Comparison of ENCODE assay signal across 21 cellular contexts in genomic region chr2:200584639-200585038, GRCh38. TPM values are rescaled to one million over a fixed set of nuclear protein-coding genes. Genes with fewer than 3 reads are reported as not detected.
A peak's percentile ranks its signal among the peaks of the same experiment; 100 is the strongest.
DNase-seq lines count a peak whose midpoint lies in the region; ATAC-seq, FAIRE-seq and TF ChIP-seq lines count a peak whose summit lies in the region.
"Had no signal": no experiment of that assay in that cellular context is flagged by ENCODE, and none has a peak within 500 bp of the region (broad histone marks: within the 10 kb centered on the region; RNA-seq: fewer than 3 reads in every experiment).

No MANE protein-coding gene starts in this region.

- H4K20me1 ChIP-seq in HepG2 (ENCODE audit: insufficient read depth, low read length) (no peaks in the 10 kb centered on the region), H9 (ENCODE audit: control insufficient read depth, insufficient read depth, insufficient read length) (no peaks in the 10 kb centered on the region)

- ATAC-seq in HepG2 (no peak), right lobe of liver (no peak), GM18511 (IDR thresholded peaks at IDR 0.05; ENCODE audit: unreplicated experiment) (no peak)
- ATAC-seq in activated T-helper 17 cell treated with anti-CD3 and anti-CD28 coated beads, Interleukin-2, amount 50 U/mL, for 72 hours (replicated peaks): no peak

- no peak overlapping the region for H4K91ac ChIP-seq in H9 (ENCODE audit: insufficient read length, low read depth, low read length)

- no peak overlapping the region for H2AK5ac ChIP-seq in H9 (ENCODE audit: insufficient read length, low read length)

- H3K23ac ChIP-seq in H9 (ENCODE audit: insufficient read length, low read depth, low read length): no peak overlapping the region

- no peak overlapping the region for H3K18ac ChIP-seq in H9 (ENCODE audit: insufficient read length, low read depth, low read length)

- TF ChIP-seq CTCF in HepG2 (CRISPR knock-in tag; IDR thresholded peaks at IDR 0.05) (no peak), right lobe of liver (IDR thresholded peaks at IDR 0.05) (no peak), type B pancreatic cell (conservative IDR thresholded peaks at IDR 0.05) (no peak), H9 (conservative IDR thresholded peaks at IDR 0.05) (no peak)

- H3K9me3 Mint-ChIP-seq in IgD-negative memory B cell (peaks cover 0 to 3% (median 0%) of the 10 kb centered on the region in 3 donors), type B pancreatic cell (no peaks in the 10 kb centered on the region), H9 (no peaks in the 10 kb centered on the region)
- no peaks in the 10 kb centered on the region for H3K9me3 Mint-ChIP-seq in activated T-helper 17 cell treated with anti-CD3 and anti-CD28 coated beads, Interleukin-2, amount 50 U/mL, for 72 hours

- H2BK15ac ChIP-seq in H9 (ENCODE audit: low read depth, low read length): no peak overlapping the region

- H2AFZ ChIP-seq in HepG2 (ENCODE audit: low read length): no peak overlapping the region
- H2AFZ ChIP-seq in H9 (ENCODE audit: low read length): no peak overlapping the region

- no peaks in the 10 kb centered on the region for H3K79me1 ChIP-seq in H9 (ENCODE audit: insufficient read depth, low read depth, low read length, poor library complexity, severe bottlenecking)

- no peak for TF ChIP-seq POLR2A in HepG2 (IDR thresholded peaks at IDR 0.05; ENCODE audit: insufficient read depth in 1 of 2, low read depth in 2 of 2, low read length in 2 of 2)
- no peak for TF ChIP-seq POLR2A in right lobe of liver (IDR thresholded peaks at IDR 0.05)

- H3K4me1 Mint-ChIP-seq in IgD-negative memory B cell (peaks cover 10 to 13% (median 11%) of the 10 kb centered on the region in 3 donors), type B pancreatic cell (ENCODE audit: unreplicated experiment) (peaks cover 8% of the 10 kb centered on the region), H9 (peaks cover 3 to 12% of the 10 kb centered on the region in 2 experiments)
- no peaks in the 10 kb centered on the region for H3K4me1 Mint-ChIP-seq in activated T-helper 17 cell treated with anti-CD3 and anti-CD28 coated beads, Interleukin-2, amount 50 U/mL, for 72 hours

- H3K27ac Mint-ChIP-seq in IgD-negative memory B cell (no peak overlapping the region), type B pancreatic cell (no peak overlapping the region), H9 (no peak overlapping the region)
- H3K27ac Mint-ChIP-seq in activated T-helper 17 cell treated with anti-CD3 and anti-CD28 coated beads, Interleukin-2, amount 50 U/mL, for 72 hours: no peak overlapping the region

- in situ Hi-C loops in HepG2 (cut with HindIII; ENCODE audit: extremely low pct_ligation_motif_present, low pct_unique_long_range_greater_than_20kb): loop anchor here (5.0 kb wide), 1 partner anchor 73 kb away; no protein-coding TSS in a partner anchor

- CTCF ChIA-PET in HepG2 (lab: Yijun Ruan, JAX; ENCODE audit: low intra/inter-chr PET ratio, low total read pairs): interaction anchor here (2.1 kb wide), 1 partner anchor 118 kb away, joined by 7 read pairs; no protein-coding TSS in a partner anchor

- H4K8ac ChIP-seq in H9 (replicated peaks; ENCODE audit: insufficient read length, low read depth, low read length): no peak overlapping the region

- no peak overlapping the region for H2BK12ac ChIP-seq in H9 (ENCODE audit: insufficient read length, low read depth, low read length)

- H3K23me2 ChIP-seq in H9 (ENCODE audit: insufficient read length, low read depth, low read length, poor library complexity, severe bottlenecking): peaks cover 11% of the 10 kb centered on the region

- no peak for TF ChIP-seq RAD21 in HepG2 (CRISPR knock-in tag; IDR thresholded peaks at IDR 0.05)

- 87% methylated on average over 3 of the region's 3 CpGs for whole genome bisulfite sequencing in HepG2 (ENCODE audit: low lambda C conversion rate)
- 84% methylated on average over 3 of the region's 3 CpGs for WGBS in right lobe of liver (ENCODE audit: insufficient coverage, low coverage, low lambda C conversion rate, missing lambda C conversion rate)
- WGBS in H9 (ENCODE audit: extremely low coverage, insufficient read length, low lambda C conversion rate): no CpG with 5 or more reads among the region's 3 CpGs

- no peaks in the 10 kb centered on the region; a peak in 1 of 5 replicates for H3K27me3 ChIP-seq in HepG2 (ENCODE audit: control insufficient read depth in 1 of 2, insufficient read depth in 2 of 2, low read length in 2 of 2)
- no peaks in the 10 kb centered on the region for H3K27me3 ChIP-seq in right lobe of liver
- no peaks in the 10 kb centered on the region; the same call in 1 of the 2 replicates for H3K27me3 ChIP-seq in H9 (ENCODE audit: insufficient read depth, low read length)

- H3K9me3 ChIP-seq in HepG2 (ENCODE audit: low read length) (no peaks in the 10 kb centered on the region), right lobe of liver (no peaks in the 10 kb centered on the region), H9 (ENCODE audit: control insufficient read depth, low read depth, low read length) (no peaks in the 10 kb centered on the region)
- H3K9me3 ChIP-seq: SK-N-SH had no signal

- BruUV-seq in HepG2 (replicated peaks; lab: Mats Ljungman, UMichigan): TSS peak; percentile 42

- POLR2A ChIA-PET in HepG2 (lab: Yijun Ruan, JAX): interaction anchor here (1.2 to 2.7 kb wide), 4 partner anchors 11 to 119 kb away, joined by 3 to 13 read pairs (median 10); no protein-coding TSS in a partner anchor

- no peak overlapping the region for H3K9ac ChIP-seq in HepG2 (ENCODE audit: insufficient read depth, low read depth, low read length)
- H3K9ac ChIP-seq in H9 (ENCODE audit: extremely low read depth, insufficient read length, low read length): no peak overlapping the region
- H3K9ac ChIP-seq: KMS-11, SK-N-SH had no signal

- DNase-seq in HepG2 (ENCODE audit: low spot score) (no peak), right lobe of liver (no peak), type B pancreatic cell (ENCODE audit: extremely low spot score, unreplicated experiment) (no peak), frontal cortex (ENCODE audit: low spot score in 2 of 2) (no peak), H9 (no peak)
- DNase-seq: C1 segment of cervical spinal cord, DMS 273 treated with DMSO at 0.1 percent for 48 hours, GDM1, NCI-H1417 treated with DMSO at 0.1 percent for 48 hours, NCI-H187 treated with DMSO at 0.1 percent for 48 hours, NCI-H2227 treated with DMSO at 0.1 percent for 48 hours, NCI-H510A treated with DMSO at 0.1 percent for 48 hours, NCI-H774, RPMI8226, SHP77 treated with DMSO at 0.1 percent for 48 hours, SK-N-SH had no signal

- H3K4me3 ChIP-seq in HepG2 (replicated peaks in 1 of 3; ENCODE audit: insufficient read depth in 1 of 3, low read depth in 2 of 3, low read length in 3 of 3): no peak overlapping the region
- H3K4me3 ChIP-seq in right lobe of liver: no peak overlapping the region

- H3K4me2 ChIP-seq in HepG2 (ENCODE audit: low read depth, low read length): no peak overlapping the region
- H3K4me2 ChIP-seq in H9 (ENCODE audit: insufficient read depth, insufficient read length, low read length): no peak overlapping the region
- H3K4me2 ChIP-seq: KMS-11, SK-N-SH had no signal

- H3K56ac ChIP-seq in H9 (ENCODE audit: insufficient read length, low read depth, low read length): no peak overlapping the region

- H3K4me1 ChIP-seq in HepG2 (ENCODE audit: insufficient read depth, low read length): peaks cover 37% of the 10 kb centered on the region
- peaks cover 0 to 37% (median 5%) of the 10 kb centered on the region in 4 donors for H3K4me1 ChIP-seq in right lobe of liver
- H3K4me1 ChIP-seq in H9 (ENCODE audit: insufficient read depth, low read length): no peaks in the 10 kb centered on the region

- FAIRE-seq in HepG2 (lab: Jason Lieb, UNC) (no peak), frontal cortex (lab: Jason Lieb, UNC) (no peak)
- FAIRE-seq: GM12891 had no signal

- no peak overlapping the region for H3K4ac ChIP-seq in H9 (ENCODE audit: low read depth, low read length)

- no peak overlapping the region for H3T11ph ChIP-seq in H9 (ENCODE audit: low read length)

- no peak overlapping the region for H2BK120ac ChIP-seq in H9 (ENCODE audit: low read depth, low read length, poor library complexity, severe bottlenecking)

- H2BK5ac ChIP-seq in H9 (ENCODE audit: insufficient read length, low read length): no peak overlapping the region

- TF ChIP-seq EP300 in HepG2 (IDR thresholded peaks at IDR 0.05; ENCODE audit: low read depth in 2 of 2, low read length in 2 of 2): no peak
- no peak for TF ChIP-seq EP300 in HepG2 (CRISPR knock-in tag; IDR thresholded peaks at IDR 0.05; ENCODE audit: borderline replicate concordance)

- H3K36me3 Mint-ChIP-seq in IgD-negative memory B cell: peaks cover 5% of the 10 kb centered on the region
- no peaks in the 10 kb centered on the region for H3K36me3 Mint-ChIP-seq in activated T-helper 17 cell treated with anti-CD3 and anti-CD28 coated beads, Interleukin-2, amount 50 U/mL, for 72 hours (ENCODE audit: low read depth)
- no peaks in the 10 kb centered on the region for H3K36me3 Mint-ChIP-seq in type B pancreatic cell
- H3K36me3 Mint-ChIP-seq in H9 (ENCODE audit: insufficient read depth in 1 of 3, low read depth in 3 of 3): peaks cover 0 to 2% (median 0%) of the 10 kb centered on the region in 3 experiments; a peak in 1 of 7 replicates

- no peak overlapping the region for H3K27ac ChIP-seq in HepG2 (ENCODE audit: extremely low read length, insufficient read depth, low read length)
- H3K27ac ChIP-seq in right lobe of liver: no peak overlapping the region
- no peak overlapping the region for H3K27ac ChIP-seq in H9 (ENCODE audit: insufficient read length, low read depth, low read length)
- H3K27ac ChIP-seq: KMS-11 had no signal

- H2BK20ac ChIP-seq in H9 (ENCODE audit: low read depth, low read length, poor library complexity, severe bottlenecking): no peak overlapping the region

- H4K5ac ChIP-seq in H9 (ENCODE audit: insufficient read length, low read depth, low read length): no peak overlapping the region

- peaks cover 21% of the 10 kb centered on the region for H3K27me3 Mint-ChIP-seq in IgD-negative memory B cell
- H3K27me3 Mint-ChIP-seq in activated T-helper 17 cell treated with anti-CD3 and anti-CD28 coated beads, Interleukin-2, amount 50 U/mL, for 72 hours: peaks cover 3% of the 10 kb centered on the region
- H3K27me3 Mint-ChIP-seq in type B pancreatic cell: peaks cover 32% of the 10 kb centered on the region
- H3K27me3 Mint-ChIP-seq in H9 (ENCODE audit: low read depth): peaks cover 22% of the 10 kb centered on the region

- H3K14ac ChIP-seq in H9 (ENCODE audit: insufficient read depth, low read length): no peak overlapping the region

- intact Hi-C loops in HepG2 (cut with micrococcal nuclease; ENCODE audit: unreplicated experiment): loop anchor here (5.0 kb wide), 1 partner anchor 43 kb away; no protein-coding TSS in a partner anchor
- intact Hi-C loops in right lobe of liver (cut with DNase I): no loop called here

- H3K79me2 ChIP-seq in HepG2 (ENCODE audit: insufficient read depth, low read length) (no peaks in the 10 kb centered on the region), H9 (ENCODE audit: insufficient read depth, low read length) (no peaks in the 10 kb centered on the region)

- H3K36me3 ChIP-seq in HepG2 (replicated peaks in 1 of 2; ENCODE audit: control insufficient read depth in 1 of 2, insufficient read depth in 2 of 2, low read length in 2 of 2) (peaks cover 0 to 1% of the 10 kb centered on the region in 2 experiments; a peak in 1 of 5 replicates), right lobe of liver (peaks cover 0 to 5% (median 0%) of the 10 kb centered on the region in 4 donors)

- peak overlapping the region in 3 of 4 donors; percentile 9 to 72 (median 27) for H3K4me3 Mint-ChIP-seq in IgD-negative memory B cell
- peak overlapping the region; percentile 25 for H3K4me3 Mint-ChIP-seq in activated T-helper 17 cell treated with anti-CD3 and anti-CD28 coated beads, Interleukin-2, amount 50 U/mL, for 72 hours
- peak overlapping the region; percentile 22 for H3K4me3 Mint-ChIP-seq in type B pancreatic cell
- peak overlapping the region in 1 of 2 experiments; percentile 4; a peak in 2 of 5 replicates for H3K4me3 Mint-ChIP-seq in H9

RNA-seq across cellular contexts. Expression of gene AOX1, which starts 1.2 kb away (rescaled TPM):
- total RNA-seq in HepG2 (2016; rRNA removed; fragmentation: Illumina TruSeq; extraction: Trizol) (18.0 and 27.5 TPM in 2 replicates), right lobe of liver (1,000 to 10,000 TPM in 3 of 6 experiments, 100 to 1,000 TPM in 3; 524 to 1,747 (median 931) TPM), type B pancreatic cell (ENCODE audit: low replicate concordance) (6.4 and 10.3 TPM in 2 replicates), frontal cortex (0.82 TPM), H9 (2021) (3.5 and 4.8 TPM in 2 replicates)
- total RNA-seq in HepG2 (2016; cell fraction: cytosol; rRNA removed; fragmentation: Illumina TruSeq; extraction: Trizol; ENCODE audit: low read depth): 2.9 and 3.1 TPM in 2 replicates
- total RNA-seq in HepG2 (2016; cell fraction: insoluble cytoplasmic fraction; rRNA removed; fragmentation: Illumina TruSeq; extraction: Trizol): 16.9 and 27.1 TPM in 2 replicates
- total RNA-seq in HepG2 (2016; cell fraction: membrane; rRNA removed; fragmentation: Illumina TruSeq; extraction: Trizol): 5.6 and 7.9 TPM in 2 replicates
- 11.2 and 11.3 TPM in 2 replicates for total RNA-seq in HepG2 (2016; cell fraction: nucleus; rRNA removed; fragmentation: Illumina TruSeq; extraction: Trizol)
- polyA plus RNA-seq in HepG2 (2011; rRNA removed) (9.2 and 18.9 TPM in 2 replicates), IgD-negative memory B cell (not detected)
- 9.0 and 14.2 TPM in 2 replicates for polyA plus RNA-seq in HepG2 (2011; cell fraction: cytosol; rRNA removed)
- polyA plus RNA-seq in HepG2 (2011; cell fraction: nucleus; rRNA removed): 6.6 and 14.0 TPM in 2 replicates
- 12.6 and 15.2 TPM in 2 replicates for polyA plus RNA-seq in HepG2 (2012)
- 0.95 and 1.1 TPM in 2 replicates for polyA plus RNA-seq in HepG2 (2016; cell fraction: cytosol; fragmentation: Illumina TruSeq; extraction: Trizol; ENCODE audit: low read depth)
- polyA plus RNA-seq in HepG2 (2016; cell fraction: insoluble cytoplasmic fraction; fragmentation: Illumina TruSeq; extraction: Trizol; ENCODE audit: low read depth): 21.2 and 21.7 TPM in 2 replicates
- 2.7 and 3.3 TPM in 2 replicates for polyA plus RNA-seq in HepG2 (2016; cell fraction: membrane; fragmentation: Illumina TruSeq; extraction: Trizol; ENCODE audit: low read depth)
- 8.2 and 9.7 TPM in 2 replicates for polyA plus RNA-seq in HepG2 (2016; cell fraction: nucleus; fragmentation: Illumina TruSeq; extraction: Trizol; ENCODE audit: insufficient read depth, low read depth)
- 9.0 and 94.3 TPM in 2 replicates for polyA minus RNA-seq in HepG2 (2011; rRNA and poly(A)+ RNA removed; ENCODE audit: low replicate concordance)
- polyA minus RNA-seq in HepG2 (2011; cell fraction: cytosol; rRNA and poly(A)+ RNA removed): 16.3 and 44.6 TPM in 2 replicates
- 6.7 and 17.2 TPM in 2 replicates for polyA minus RNA-seq in HepG2 (2011; cell fraction: nucleus; rRNA and poly(A)+ RNA removed)
- total RNA-seq in activated T-helper 17 cell treated with anti-CD3 and anti-CD28 coated beads, Interleukin-2, amount 50 U/mL, for 72 hours: under 1 TPM; 0.04 to 0.95 TPM

RNA-seq across cellular contexts. Expression of gene SGO2, which starts 58.6 kb away (rescaled TPM):
- 16.2 and 32.2 TPM in 2 replicates for total RNA-seq in HepG2 (2016; rRNA removed; fragmentation: Illumina TruSeq; extraction: Trizol)
- 1.1 and 1.4 TPM in 2 replicates for total RNA-seq in HepG2 (2016; cell fraction: cytosol; rRNA removed; fragmentation: Illumina TruSeq; extraction: Trizol; ENCODE audit: low read depth)
- total RNA-seq in HepG2 (2016; cell fraction: insoluble cytoplasmic fraction; rRNA removed; fragmentation: Illumina TruSeq; extraction: Trizol): 16.1 and 31.3 TPM in 2 replicates
- total RNA-seq in HepG2 (2016; cell fraction: membrane; rRNA removed; fragmentation: Illumina TruSeq; extraction: Trizol): 4.3 and 5.1 TPM in 2 replicates
- total RNA-seq in HepG2 (2016; cell fraction: nucleus; rRNA removed; fragmentation: Illumina TruSeq; extraction: Trizol): 26.7 and 28.5 TPM in 2 replicates
- polyA plus RNA-seq in HepG2 (2011; rRNA removed): 1.9 and 5.1 TPM in 2 replicates
- polyA plus RNA-seq in HepG2 (2011; cell fraction: cytosol; rRNA removed): 1.2 and 1.3 TPM in 2 replicates
- 2.6 and 2.7 TPM in 2 replicates for polyA plus RNA-seq in HepG2 (2011; cell fraction: nucleus; rRNA removed)
- 3.4 and 6.3 TPM in 2 replicates for polyA plus RNA-seq in HepG2 (2012)
- 0.41 and 0.43 TPM in 2 replicates for polyA plus RNA-seq in HepG2 (2016; cell fraction: cytosol; fragmentation: Illumina TruSeq; extraction: Trizol; ENCODE audit: low read depth)
- 25.2 and 26.5 TPM in 2 replicates for polyA plus RNA-seq in HepG2 (2016; cell fraction: insoluble cytoplasmic fraction; fragmentation: Illumina TruSeq; extraction: Trizol; ENCODE audit: low read depth)
- polyA plus RNA-seq in HepG2 (2016; cell fraction: membrane; fragmentation: Illumina TruSeq; extraction: Trizol; ENCODE audit: low read depth): 1.2 TPM in 2 replicates
- 17.4 and 17.5 TPM in 2 replicates for polyA plus RNA-seq in HepG2 (2016; cell fraction: nucleus; fragmentation: Illumina TruSeq; extraction: Trizol; ENCODE audit: insufficient read depth, low read depth)
- polyA minus RNA-seq in HepG2 (2011; rRNA and poly(A)+ RNA removed; ENCODE audit: low replicate concordance): 0.84 and 3.3 TPM in 2 replicates
- polyA minus RNA-seq in HepG2 (2011; cell fraction: cytosol; rRNA and poly(A)+ RNA removed): 4.9 and 5.4 TPM in 2 replicates
- 26.2 and 43.8 TPM in 2 replicates for polyA minus RNA-seq in HepG2 (2011; cell fraction: nucleus; rRNA and poly(A)+ RNA removed)
- total RNA-seq in right lobe of liver: 1 to 10 TPM in 2 of 6 experiments, under 1 TPM in 4; 0.37 to 1.8 (median 0.92) TPM
- 3.5 TPM for polyA plus RNA-seq in IgD-negative memory B cell
- total RNA-seq in activated T-helper 17 cell treated with anti-CD3 and anti-CD28 coated beads, Interleukin-2, amount 50 U/mL, for 72 hours: 10 to 100 TPM; 51.2 to 67.7 TPM
- 5.5 and 19.9 TPM in 2 replicates for total RNA-seq in type B pancreatic cell (ENCODE audit: low replicate concordance)
- total RNA-seq in frontal cortex: 2.9 TPM
- 25.6 and 27.0 TPM in 2 replicates for total RNA-seq in H9 (2021)

Comparison
In these comparisons a context has a peak if more than half of its experiments do, and no peak if none do; other contexts are left out.
1. RNA of gene AOX1, which starts 1.2 kb away (total RNA-seq): 524 to 1,747 TPM in right lobe of liver; 2.9 to 27.5 TPM in HepG2, 6.4 to 10.3 TPM in type B pancreatic cell, 3.5 to 4.8 TPM in H9, 0.04 to 0.95 TPM in activated T-helper 17 cell treated with anti-CD3 and anti-CD28 coated beads, Interleukin-2, amount 50 U/mL, for 72 hours and 0.82 TPM in frontal cortex (single experiment); every median in the first group is over 10 times any median in the second.